ENCODE assay signal across 24 cellular contexts in the genomic region with DNA sequence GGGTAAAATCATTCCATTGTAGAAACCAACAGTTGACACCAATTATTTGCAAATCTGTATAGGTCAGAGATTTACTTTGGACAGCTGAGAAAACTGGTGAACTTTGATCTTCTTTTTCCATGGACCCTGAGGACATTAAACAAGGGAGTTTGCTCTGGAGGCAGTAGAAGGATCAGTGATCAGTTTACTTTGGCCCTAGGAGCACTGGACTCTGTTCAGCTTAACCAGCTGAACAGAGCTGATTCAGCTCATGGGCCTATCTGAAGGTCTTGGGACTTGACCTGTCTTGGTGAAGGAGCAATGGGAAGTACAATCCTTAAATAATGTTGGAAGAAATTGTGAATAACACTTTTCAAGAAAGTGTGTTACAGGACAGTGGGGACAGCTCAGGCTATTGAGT. TPM values are rescaled to one million over a fixed set of nuclear protein-coding genes. Genes with fewer than 3 reads are reported as not detected.
A peak's percentile ranks its signal among the peaks of the same experiment; 100 is the strongest.
DNase-seq lines count a peak whose midpoint lies in the region; ATAC-seq and TF ChIP-seq lines count a peak whose summit lies in the region.
"Had no signal": no experiment of that assay in that cellular context is flagged by ENCODE, and none has a peak within 500 bp of the region (broad histone marks: within the 10 kb centered on the region; RNA-seq: fewer than 3 reads in every experiment).

No MANE protein-coding gene starts in this region.

- peak; percentile 8 for DNase-seq in activated CD4-positive, alpha-beta T cell treated with anti-CD3 and anti-CD28 coated beads, Interleukin-2, amount 10 ng/mL, durations not matched to agents 24 days and 14 days
- DNase-seq in activated CD4-positive, alpha-beta T cell treated with anti-CD3 and anti-CD28 coated beads, Interleukin-2, amount 50 U/mL, for 48 hours: no peak
- peak; percentile 76 for DNase-seq in left lobe of liver (ENCODE audit: low spot score)
- DNase-seq in right lobe of liver: peak in 1 of 3 donors; percentile 76
- no peak for DNase-seq in hippocampal formation (lab: John Stamatoyannopoulos, UW)
- no peak for DNase-seq in COLO829 (ENCODE audit: low spot score)
- no peak for DNase-seq in T-helper 2 cell
- DNase-seq: 8988T; ACHN; AML-193; BE2C; Calu3; CD4-positive, alpha-beta T cell; CD8-positive, alpha-beta memory T cell; COR-L47; DMS53; DMS79 treated with DMSO at 0.1 percent for 48 hours; GOT3; HFFc6 had no signal

- TF ChIP-seq POLR2A in right lobe of liver (IDR thresholded peaks at IDR 0.05): no peak

- TF ChIP-seq CTCF in right lobe of liver (IDR thresholded peaks at IDR 0.05): no peak

- no peak overlapping the region for H3K4me3 ChIP-seq in right lobe of liver
- H3K4me3 ChIP-seq: A549; BLaER1 treated with 17β-estradiol and CSF1 and Interleukin-3, amounts not matched to agents 10 nM and 100 nM; HAP-1 had no signal

- no peaks in the 10 kb centered on the region for H3K27me3 ChIP-seq in right lobe of liver
- H3K27me3 ChIP-seq: BLaER1 treated with 17β-estradiol and CSF1 and Interleukin-3, amounts not matched to agents 10 nM and 100 nM had no signal

- peak; percentile 75 for ATAC-seq in left lobe of liver
- peak; percentile 76 to 91 (median 85) for ATAC-seq in right lobe of liver
- ATAC-seq: A549 had no signal

- H3K4me1 ChIP-seq in right lobe of liver: peaks cover 0 to 53% (median 21%) of the 10 kb centered on the region in 4 donors
- H3K4me1 ChIP-seq: A549; BE2C; BLaER1 treated with 17β-estradiol and CSF1 and Interleukin-3, amounts not matched to agents 10 nM and 100 nM; HAP-1 had no signal

- H3K27me3 Mint-ChIP-seq in activated CD4-positive, alpha-beta T cell treated with anti-CD3 and anti-CD28 coated beads, Interleukin-2, amount 10 ng/mL, durations not matched to agents 24 days and 14 days: peaks cover 6% of the 10 kb centered on the region

- no peak overlapping the region for H3K4me3 Mint-ChIP-seq in activated CD4-positive, alpha-beta T cell treated with anti-CD3 and anti-CD28 coated beads, Interleukin-2, amount 10 ng/mL, durations not matched to agents 24 days and 14 days
- H3K4me3 Mint-ChIP-seq: CD14-positive monocyte; CD4-positive, alpha-beta T cell; CD8-positive, alpha-beta memory T cell; HFFc6 had no signal

- no peaks in the 10 kb centered on the region for H3K36me3 Mint-ChIP-seq in activated CD4-positive, alpha-beta T cell treated with anti-CD3 and anti-CD28 coated beads, Interleukin-2, amount 10 ng/mL, durations not matched to agents 24 days and 14 days (ENCODE audit: low read depth)
- H3K36me3 Mint-ChIP-seq: CD14-positive monocyte had no signal

- intact Hi-C loops in activated CD4-positive, alpha-beta T cell treated with anti-CD3 and anti-CD28 coated beads, Interleukin-2, amount 10 ng/mL, durations not matched to agents 24 days and 14 days (cut with micrococcal nuclease): no loop called here
- intact Hi-C loops in right lobe of liver (cut with DNase I): no loop called here

- H3K27ac Mint-ChIP-seq in activated CD4-positive, alpha-beta T cell treated with anti-CD3 and anti-CD28 coated beads, Interleukin-2, amount 10 ng/mL, durations not matched to agents 24 days and 14 days: no peak overlapping the region
- H3K27ac Mint-ChIP-seq: CD14-positive monocyte; CD4-positive, alpha-beta T cell; CD8-positive, alpha-beta memory T cell; HFFc6 had no signal

- no peaks in the 10 kb centered on the region for H3K36me3 ChIP-seq in right lobe of liver
- H3K36me3 ChIP-seq: BE2C, HAP-1 had no signal

- H3K4me1 Mint-ChIP-seq in activated CD4-positive, alpha-beta T cell treated with anti-CD3 and anti-CD28 coated beads, Interleukin-2, amount 10 ng/mL, durations not matched to agents 24 days and 14 days: no peaks in the 10 kb centered on the region
- H3K4me1 Mint-ChIP-seq: CD14-positive monocyte; CD8-positive, alpha-beta memory T cell had no signal

- peak overlapping the region in 2 of 3 donors; percentile 25 to 73 for H3K27ac ChIP-seq in right lobe of liver
- H3K27ac ChIP-seq: A549; BLaER1 treated with 17β-estradiol and CSF1 and Interleukin-3, amounts not matched to agents 10 nM and 100 nM had no signal

- peaks cover 10% of the 10 kb centered on the region for H3K9me3 Mint-ChIP-seq in activated CD4-positive, alpha-beta T cell treated with anti-CD3 and anti-CD28 coated beads, Interleukin-2, amount 10 ng/mL, durations not matched to agents 24 days and 14 days

- no peaks in the 10 kb centered on the region for H3K9me3 ChIP-seq in right lobe of liver
- H3K9me3 ChIP-seq: A549, BE2C had no signal

RNA-seq across cellular contexts. Expression of gene TF, which starts 15.2 kb away (rescaled TPM):
- total RNA-seq in activated CD4-positive, alpha-beta T cell treated with anti-CD3 and anti-CD28 coated beads, Interleukin-2, amount 10 ng/mL, durations not matched to agents 24 days and 14 days: 0.02 and 0.26 TPM in 2 replicates
- 25,131 TPM for total RNA-seq in left lobe of liver
- over 10,000 TPM in 4 of 6 experiments, 1,000 to 10,000 TPM in 2; 2,871 to 25,349 (median 17,684) TPM for total RNA-seq in right lobe of liver
- total RNA-seq: Daoy had no signal

Comparison
In these comparisons a context has a peak if more than half of its experiments do, and no peak if none do; other contexts are left out.
1. DNase-seq: peak in activated CD4-positive, alpha-beta T cell treated with anti-CD3 and anti-CD28 coated beads, Interleukin-2, amount 10 ng/mL, durations not matched to agents 24 days and 14 days (single experiment) and left lobe of liver (single experiment); none in activated CD4-positive, alpha-beta T cell treated with anti-CD3 and anti-CD28 coated beads, Interleukin-2, amount 50 U/mL, for 48 hours (0 of 2), hippocampal formation (0 of 2), COLO829 (single experiment) and T-helper 2 cell (0 of 5).
2. RNA of gene TF, which starts 15.2 kb away (total RNA-seq): 25,131 TPM in left lobe of liver (single experiment) and 2,871 to 25,349 TPM in right lobe of liver; 0.02 to 0.26 TPM in activated CD4-positive, alpha-beta T cell treated with anti-CD3 and anti-CD28 coated beads, Interleukin-2, amount 10 ng/mL, durations not matched to agents 24 days and 14 days; every median in the first group is over 1,000 times any median in the second.